8 cellular contexts compared by ENCODE assay signal in the genomic region with DNA sequence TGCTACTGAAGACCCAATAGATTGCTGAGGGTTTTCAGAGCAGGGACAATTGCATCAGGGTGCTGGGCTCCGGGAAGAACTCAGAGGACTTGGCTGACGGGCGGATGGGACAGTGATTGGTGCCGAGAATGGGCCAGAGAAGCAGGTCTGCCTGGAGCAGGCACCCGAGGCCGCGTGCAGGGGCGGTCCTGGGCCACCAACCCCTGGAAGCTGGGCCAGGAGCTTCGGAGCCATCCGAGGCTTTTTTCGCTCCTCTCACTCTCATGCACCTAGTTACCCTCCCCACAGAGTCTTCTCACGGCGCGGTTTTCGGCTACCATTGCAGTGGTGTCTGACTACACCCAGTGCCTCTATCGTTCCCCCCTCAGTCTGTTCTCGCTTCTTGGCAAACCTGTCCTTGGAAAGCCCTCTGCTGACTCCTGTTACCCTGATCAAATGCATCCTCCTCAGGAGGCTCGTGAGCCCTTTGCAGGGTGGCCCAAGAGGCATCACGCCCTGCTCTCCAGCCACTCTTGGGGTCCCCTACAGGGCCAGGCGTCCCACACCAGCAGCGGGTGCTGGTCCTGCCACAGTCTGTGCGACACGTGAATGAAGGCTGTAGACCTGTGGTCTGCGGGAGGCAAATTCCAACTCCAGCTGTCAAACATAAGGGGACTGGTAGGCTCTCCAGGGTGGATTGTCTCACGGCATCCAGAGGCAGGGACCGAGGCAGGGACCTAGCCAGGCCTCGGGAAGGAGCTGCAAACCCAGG. TPM values are rescaled to one million over a fixed set of nuclear protein-coding genes. Genes with fewer than 3 reads are reported as not detected.
DNase-seq lines count a peak whose midpoint lies in the region; ATAC-seq and TF ChIP-seq lines count a peak whose summit lies in the region.

No MANE protein-coding gene starts in this region.

- H3K4me3 ChIP-seq in NT2/D1 (ENCODE audit: insufficient read length, low read depth) (peak overlapping the region; percentile 63), endocrine pancreas (ENCODE audit: control insufficient read depth, insufficient read depth, low read length) (no peak overlapping the region), neuron (ENCODE audit: low read length) (peak overlapping the region; percentile 93)

- DNase-seq in CD14-positive monocyte (ENCODE audit: low spot score) (no peak), NT2/D1 (ENCODE audit: low read depth, low spot score) (no peak), left lobe of liver (ENCODE audit: low spot score) (no peak), putamen (ENCODE audit: low spot score) (no peak)
- DNase-seq in stimulated activated CD4-positive, alpha-beta T cell treated with anti-CD3 and anti-CD28 coated beads, Interleukin-12 subunit alpha, Interleukin-12 subunit beta, amount 100 ng/mL, for 4 hours = no peak

- H3K36me3 Mint-ChIP-seq in CD14-positive monocyte = peaks cover 19 to 24% of the 10 kb centered on the region in 2 donors

- H3K9ac ChIP-seq in NT2/D1 (ENCODE audit: insufficient read length, low read depth) (peak overlapping the region; percentile 81), endocrine pancreas (ENCODE audit: control insufficient read depth, insufficient read depth, low read length) (peak overlapping the region; percentile 100)

- no peaks in the 10 kb centered on the region for H3K9me3 ChIP-seq in NT2/D1 (ENCODE audit: insufficient read depth, low read length)
- no peaks in the 10 kb centered on the region for H3K9me3 ChIP-seq in endocrine pancreas (ENCODE audit: control insufficient read depth, low read length)
- H3K9me3 ChIP-seq in neuron (ENCODE audit: low read length) = no peaks in the 10 kb centered on the region

- intact Hi-C loops in CD14-positive monocyte (cut with micrococcal nuclease) = loop anchor here (10.0 kb wide), 4 partner anchors 129 to 451 kb away; a partner anchor contains a TSS

- H3K4me3 Mint-ChIP-seq in CD14-positive monocyte = peak overlapping the region; percentile 61 to 81

- H3K27me3 Mint-ChIP-seq in CD14-positive monocyte (ENCODE audit: low read depth in 3 of 3) = peaks cover 0 to 2% (median 0%) of the 10 kb centered on the region in 3 donors

- no peaks in the 10 kb centered on the region for H3K9me3 Mint-ChIP-seq in CD14-positive monocyte

- no peak overlapping the region for H2AFZ ChIP-seq in neuron (ENCODE audit: low read depth, low read length)

- TF ChIP-seq POLR2A in GM18505 (IDR thresholded peaks at IDR 0.05; ENCODE audit: borderline replicate concordance, extremely low read depth, insufficient read depth, insufficient read length) = no peak

- no peaks in the 10 kb centered on the region for H3K27me3 ChIP-seq in NT2/D1 (ENCODE audit: insufficient read depth, insufficient read length)
- no peaks in the 10 kb centered on the region for H3K27me3 ChIP-seq in endocrine pancreas (ENCODE audit: control insufficient read depth, insufficient read depth, low read length)
- no peaks in the 10 kb centered on the region for H3K27me3 ChIP-seq in neuron (ENCODE audit: insufficient read depth, low read length)

- H3K27ac Mint-ChIP-seq in CD14-positive monocyte = peak overlapping the region in 4 of 7 donors; percentile 54 to 78 (median 75)

- peaks cover 26% of the 10 kb centered on the region for H3K4me1 Mint-ChIP-seq in CD14-positive monocyte

- TF ChIP-seq CTCF in CD14-positive monocyte (IDR thresholded peaks at IDR 0.05) = no peak

- ATAC-seq in GM18505 (IDR thresholded peaks at IDR 0.05; ENCODE audit: unreplicated experiment) (no peak), left lobe of liver (no peak)

- H3K4me1 ChIP-seq in NT2/D1 (ENCODE audit: insufficient read depth, insufficient read length) (no peaks in the 10 kb centered on the region), endocrine pancreas (ENCODE audit: control insufficient read depth, insufficient read depth, low read length) (no peaks in the 10 kb centered on the region), neuron (ENCODE audit: insufficient read depth, low read length) (peaks cover 21% of the 10 kb centered on the region)

- H3K36me3 ChIP-seq in NT2/D1 (ENCODE audit: insufficient read depth, insufficient read length, low read length) = peaks cover 32% of the 10 kb centered on the region
- peaks cover 2% of the 10 kb centered on the region for H3K36me3 ChIP-seq in endocrine pancreas (ENCODE audit: control insufficient read depth, insufficient read depth, low read length)
- peaks cover 18% of the 10 kb centered on the region for H3K36me3 ChIP-seq in neuron (ENCODE audit: insufficient read depth, low read length)

RNA-seq across cellular contexts. Expression of a gene that starts 1.2 kb away (rescaled TPM):
- polyA plus RNA-seq in CD14-positive monocyte = 10 to 100 TPM; 14.1 to 35.0 TPM
- total RNA-seq in left lobe of liver = 147 TPM

RNA-seq across cellular contexts. Expression of a gene that starts 51.2 kb away (rescaled TPM):
- polyA plus RNA-seq in CD14-positive monocyte = not detected
- 0.10 TPM for total RNA-seq in left lobe of liver
